In the genomic region with DNA sequence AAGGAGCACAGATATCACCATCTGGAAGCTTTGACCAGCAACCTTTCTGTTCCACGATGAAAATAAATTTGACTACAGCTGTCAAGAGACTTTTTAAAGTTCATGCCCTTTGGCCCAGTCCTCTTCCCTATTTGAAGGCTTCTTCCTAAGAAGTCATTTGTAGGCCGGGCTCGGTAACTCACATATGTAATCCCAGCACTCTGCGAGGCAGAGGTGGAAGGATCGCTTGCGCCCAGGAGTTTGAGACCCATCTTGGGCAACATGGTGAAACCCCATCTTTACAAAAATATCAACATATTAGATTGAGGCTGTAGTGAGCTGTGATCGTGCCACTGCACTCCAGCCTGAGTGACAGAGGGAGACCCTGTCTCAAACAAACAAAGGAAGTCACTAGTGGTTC, we compare ENCODE assay signal across 20 cellular contexts. TPM values are rescaled to one million over a fixed set of nuclear protein-coding genes. Genes with fewer than 3 reads are reported as not detected.
DNase-seq lines count a peak whose midpoint lies in the region; ATAC-seq, FAIRE-seq and TF ChIP-seq lines count a peak whose summit lies in the region.
"Had no signal": no experiment of that assay in that cellular context is flagged by ENCODE, and none has a peak within 500 bp of the region (broad histone marks: within the 10 kb centered on the region; RNA-seq: fewer than 3 reads in every experiment).

No MANE protein-coding gene starts in this region.

- TF ChIP-seq RAD21 in liver (IDR thresholded peaks at IDR 0.05) (no peak), HepG2 (CRISPR knock-in tag; IDR thresholded peaks at IDR 0.05) (no peak)

- no peaks in the 10 kb centered on the region for H3K36me3 Mint-ChIP-seq in neural crest cell (ENCODE audit: low read depth)

- FAIRE-seq in HepG2 (lab: Jason Lieb, UNC): no peak
- FAIRE-seq: G401.6 had no signal

- peaks cover 10 to 47% (median 40%) of the 10 kb centered on the region in 4 donors for H3K4me1 ChIP-seq in liver (ENCODE audit: control insufficient read depth in 4 of 4, insufficient read depth in 4 of 4, low read length in 3 of 4)
- H3K4me1 ChIP-seq in HepG2 (ENCODE audit: insufficient read depth, low read length): peaks cover 53% of the 10 kb centered on the region
- peaks cover 4% of the 10 kb centered on the region for H3K4me1 ChIP-seq in OCI-LY7 (ENCODE audit: insufficient read depth, low read length, poor library complexity, severe bottlenecking)
- peaks cover 27% of the 10 kb centered on the region for H3K4me1 ChIP-seq in vagina

- ATAC-seq in HepG2: no peak

- BruUV-seq in HepG2 (replicated peaks; lab: Mats Ljungman, UMichigan) (no TSS peak), OCI-LY7 (replicated peaks; lab: Mats Ljungman, UMichigan) (no TSS peak)

- H3K9me3 Mint-ChIP-seq in neural crest cell: peaks cover 3% of the 10 kb centered on the region

- intact Hi-C loops in HepG2 (cut with micrococcal nuclease; ENCODE audit: unreplicated experiment): loop anchor here (5.0 kb wide), 3 partner anchors 33 to 73 kb away; no protein-coding TSS in a partner anchor
- intact Hi-C loops in OCI-LY7 (cut with micrococcal nuclease; ENCODE audit: unreplicated experiment): no loop called here
- intact Hi-C loops in vagina (cut with DNase I): no loop called here

- H3K27ac ChIP-seq in liver (ENCODE audit: low read depth in 1 of 2, low read length in 2 of 2) (peak overlapping the region; percentile 79 to 92), HepG2 (ENCODE audit: extremely low read length, insufficient read depth, low read length) (no peak overlapping the region), OCI-LY7 (ENCODE audit: low read depth, low read length, poor library complexity, severe bottlenecking) (no peak overlapping the region), vagina (no peak overlapping the region)
- H3K27ac ChIP-seq: C4-2B, GM23248 had no signal

- TF ChIP-seq EP300 in HepG2 (IDR thresholded peaks at IDR 0.05; ENCODE audit: low read depth in 2 of 2, low read length in 2 of 2) (no peak), HepG2 (CRISPR knock-in tag; IDR thresholded peaks at IDR 0.05; ENCODE audit: borderline replicate concordance) (no peak)

- H4K20me1 ChIP-seq in HepG2 (ENCODE audit: insufficient read depth, low read length) (no peaks in the 10 kb centered on the region), OCI-LY7 (ENCODE audit: insufficient read depth, low read length) (no peaks in the 10 kb centered on the region)

- DNase-seq in HepG2 (ENCODE audit: low spot score) (no peak), OCI-LY7 (ENCODE audit: low spot score) (no peak), neural crest cell (ENCODE audit: low read depth, low spot score) (no peak), vagina (ENCODE audit: extremely low spot score in 2 of 2) (peak; percentile 6 to 58), medulla oblongata (ENCODE audit: extremely low spot score) (no peak), anterior cingulate cortex (lab: John Stamatoyannopoulos, UW) (no peak), SW 1271 (lab: John Stamatoyannopoulos, UW) (no peak)
- DNase-seq: DND-41; GM23248; HCEC 1CT; Kasumi-1; MM.1S; NCI-H1105 treated with DMSO at 0.1 percent for 48 hours; NCI-H1694; NCI-H2081 treated with DMSO at 0.1 percent for 48 hours; NK-92 treated with Interleukin-12 subunit alpha and Interleukin-12 subunit beta, amount 100 ng/mL, for 24 hours; Right ventricle myocardium superior had no signal

- TF ChIP-seq CTCF in liver (IDR thresholded peaks at IDR 0.05; ENCODE audit: low read depth, low read length, missing input control) (no peak), HepG2 (CRISPR knock-in tag; IDR thresholded peaks at IDR 0.05) (no peak), OCI-LY7 (conservative IDR thresholded peaks at IDR 0.05; ENCODE audit: low read length) (no peak), neural crest cell (conservative IDR thresholded peaks at IDR 0.05) (no peak), vagina (IDR thresholded peaks at IDR 0.05) (no peak)

- CTCF ChIA-PET in HepG2 (lab: Yijun Ruan, JAX; ENCODE audit: low intra/inter-chr PET ratio, low total read pairs): no interaction called here
- CTCF ChIA-PET in OCI-LY7 (lab: Charles Lee; ENCODE audit: unreplicated experiment): no interaction called here

- H3K4me1 Mint-ChIP-seq in neural crest cell: peaks cover 67% of the 10 kb centered on the region

- H3K4me2 ChIP-seq in HepG2 (ENCODE audit: low read depth, low read length) (no peak overlapping the region), OCI-LY7 (ENCODE audit: low read length) (0 out of 2 replicates have a peak overlapping the region, but pooled peaks have one; percentile 6)

- H3K27me3 Mint-ChIP-seq in neural crest cell (ENCODE audit: low read depth): no peaks in the 10 kb centered on the region

- H3K4me3 ChIP-seq in liver (ENCODE audit: low read depth in 1 of 3, low read length in 3 of 3): no peak overlapping the region
- H3K4me3 ChIP-seq in HepG2 (replicated peaks in 1 of 3; ENCODE audit: insufficient read depth in 1 of 3, low read depth in 2 of 3, low read length in 3 of 3): no peak overlapping the region
- H3K4me3 ChIP-seq in OCI-LY7 (ENCODE audit: low read depth, low read length, poor library complexity, severe bottlenecking): no peak overlapping the region
- H3K4me3 ChIP-seq in vagina: no peak overlapping the region
- H3K4me3 ChIP-seq: GM23248 had no signal

- in situ Hi-C loops in HepG2 (cut with HindIII; ENCODE audit: extremely low pct_ligation_motif_present, low pct_unique_long_range_greater_than_20kb): no loop called here

- no peaks in the 10 kb centered on the region for H3K36me3 ChIP-seq in liver (ENCODE audit: control insufficient read depth in 4 of 4, insufficient read depth in 3 of 4, low read depth in 1 of 4, low read length in 3 of 4)
- H3K36me3 ChIP-seq in HepG2 (replicated peaks in 1 of 2; ENCODE audit: control insufficient read depth in 1 of 2, insufficient read depth in 2 of 2, low read length in 2 of 2): no peaks in the 10 kb centered on the region
- H3K36me3 ChIP-seq in OCI-LY7 (ENCODE audit: insufficient read depth, low read length): no peaks in the 10 kb centered on the region
- no peaks in the 10 kb centered on the region for H3K36me3 ChIP-seq in vagina

- no peak for TF ChIP-seq POLR2A in HepG2 (IDR thresholded peaks at IDR 0.05; ENCODE audit: insufficient read depth in 1 of 2, low read depth in 2 of 2, low read length in 2 of 2)
- TF ChIP-seq POLR2A in vagina (IDR thresholded peaks at IDR 0.05): no peak

- 84% methylated on average over 7 of the region's 7 CpGs for WGBS in liver
- WGBS in HepG2 (ENCODE audit: low lambda C conversion rate): 86% methylated on average over 7 of the region's 7 CpGs

- H3K27me3 ChIP-seq in liver (ENCODE audit: control insufficient read depth in 4 of 4, insufficient read depth in 4 of 4, low read length in 3 of 4) (no peaks in the 10 kb centered on the region), HepG2 (ENCODE audit: control insufficient read depth in 1 of 2, insufficient read depth in 2 of 2, low read length in 2 of 2) (no peaks in the 10 kb centered on the region), vagina (no peaks in the 10 kb centered on the region)

- H3K4me3 Mint-ChIP-seq in neural crest cell: no peak overlapping the region

- H3K9me3 ChIP-seq in liver (ENCODE audit: control insufficient read depth in 4 of 4, low read length in 3 of 4) (no peaks in the 10 kb centered on the region), HepG2 (ENCODE audit: low read length) (no peaks in the 10 kb centered on the region), OCI-LY7 (ENCODE audit: low read length) (no peaks in the 10 kb centered on the region), vagina (no peaks in the 10 kb centered on the region)

- POLR2A ChIA-PET in HepG2 (lab: Yijun Ruan, JAX) (no interaction called here), OCI-LY7 (lab: Charles Lee) (no interaction called here)

- H3K9me2 ChIP-seq in OCI-LY7 (ENCODE audit: insufficient read depth, low read length): no peaks in the 10 kb centered on the region

- H3K9ac ChIP-seq in liver (ENCODE audit: low read depth in 1 of 2, low read length in 2 of 2): no peak overlapping the region
- no peak overlapping the region for H3K9ac ChIP-seq in HepG2 (ENCODE audit: insufficient read depth, low read depth, low read length)
- H3K9ac ChIP-seq: GM23248 had no signal

- H2AFZ ChIP-seq in HepG2 (ENCODE audit: low read length): no peak overlapping the region
- H2AFZ ChIP-seq in OCI-LY7 (ENCODE audit: low read length): no peak overlapping the region
- H2AFZ ChIP-seq: GM23248 had no signal

- no peaks in the 10 kb centered on the region for H3K79me2 ChIP-seq in HepG2 (ENCODE audit: insufficient read depth, low read length)
- H3K79me2 ChIP-seq in OCI-LY7 (ENCODE audit: insufficient read depth, low read depth, low read length): no peaks in the 10 kb centered on the region

- peak overlapping the region; percentile 60 for H3K27ac Mint-ChIP-seq in neural crest cell (ENCODE audit: unreplicated experiment)

TF ChIP-seq in liver, 16 proteins besides CTCF, POLR2A, EP300 and RAD21 (continues in another document):
- TF ChIP-seq HNF4A (conservative IDR thresholded peaks at IDR 0.05): no peak

RNA-seq across cellular contexts. Expression of a gene that starts 58.3 kb away (rescaled TPM):
- 1 to 10 TPM; 2.6 to 7.4 TPM for total RNA-seq in liver
- polyA plus RNA-seq in liver: 1 to 10 TPM in 1 of 2 donors, under 1 TPM in 1; 0.88 to 3.4 TPM
- 16.3 and 16.7 TPM in 2 replicates for total RNA-seq in HepG2 (2016; rRNA removed; fragmentation: Illumina TruSeq; extraction: Trizol)
- total RNA-seq in HepG2 (2016; cell fraction: cytosol; rRNA removed; fragmentation: Illumina TruSeq; extraction: Trizol; ENCODE audit: low read depth): 1.4 and 1.9 TPM in 2 replicates
- 12.2 and 17.7 TPM in 2 replicates for total RNA-seq in HepG2 (2016; cell fraction: insoluble cytoplasmic fraction; rRNA removed; fragmentation: Illumina TruSeq; extraction: Trizol)
- total RNA-seq in HepG2 (2016; cell fraction: membrane; rRNA removed; fragmentation: Illumina TruSeq; extraction: Trizol): 3.8 and 4.9 TPM in 2 replicates
- 10.0 and 11.1 TPM in 2 replicates for total RNA-seq in HepG2 (2016; cell fraction: nucleus; rRNA removed; fragmentation: Illumina TruSeq; extraction: Trizol)
- 6.9 and 7.3 TPM in 2 replicates for polyA plus RNA-seq in HepG2 (2011; rRNA removed)
- 8.4 and 12.3 TPM in 2 replicates for polyA plus RNA-seq in HepG2 (2011; cell fraction: cytosol; rRNA removed)
- 21.1 and 21.8 TPM in 2 replicates for polyA plus RNA-seq in HepG2 (2011; cell fraction: nucleus; rRNA removed)
- polyA plus RNA-seq in HepG2 (2012): 5.7 and 8.6 TPM in 2 replicates
- polyA plus RNA-seq in HepG2 (2016; cell fraction: cytosol; fragmentation: Illumina TruSeq; extraction: Trizol; ENCODE audit: low read depth): 0.47 and 1.00 TPM in 2 replicates
- polyA plus RNA-seq in HepG2 (2016; cell fraction: insoluble cytoplasmic fraction; fragmentation: Illumina TruSeq; extraction: Trizol; ENCODE audit: low read depth): 9.4 and 11.8 TPM in 2 replicates
- 1.5 and 1.6 TPM in 2 replicates for polyA plus RNA-seq in HepG2 (2016; cell fraction: membrane; fragmentation: Illumina TruSeq; extraction: Trizol; ENCODE audit: low read depth)
- polyA plus RNA-seq in HepG2 (2016; cell fraction: nucleus; fragmentation: Illumina TruSeq; extraction: Trizol; ENCODE audit: insufficient read depth, low read depth): 13.9 and 14.1 TPM in 2 replicates
- polyA minus RNA-seq in HepG2 (2011; rRNA and poly(A)+ RNA removed; ENCODE audit: low replicate concordance): 2.4 and 21.3 TPM in 2 replicates
- 10.2 and 10.5 TPM in 2 replicates for polyA minus RNA-seq in HepG2 (2011; cell fraction: cytosol; rRNA and poly(A)+ RNA removed)
- 4.0 and 6.3 TPM in 2 replicates for polyA minus RNA-seq in HepG2 (2011; cell fraction: nucleus; rRNA and poly(A)+ RNA removed)
- 0.06 and 0.08 TPM in 2 replicates for total RNA-seq in OCI-LY7 (2014; rRNA removed; shearing (Covaris generic))
- total RNA-seq in OCI-LY7 (2022): 0.20 and 0.44 TPM in 2 replicates
- 9.8 and 9.9 TPM in 2 replicates for total RNA-seq in neural crest cell
- total RNA-seq in vagina: 34.6 TPM

Comparison
In these comparisons a context has a peak if more than half of its experiments do, and no peak if none do; other contexts are left out.
1. H3K27ac ChIP-seq: peak in liver (2 of 2); none in HepG2 (single experiment), OCI-LY7 (single experiment) and vagina (single experiment).
2. DNase-seq: peak in vagina (2 of 2); none in HepG2 (single experiment), OCI-LY7 (single experiment), neural crest cell (single experiment), medulla oblongata (single experiment), anterior cingulate cortex (0 of 58) and SW 1271 (0 of 2).